In the genomic region with DNA sequence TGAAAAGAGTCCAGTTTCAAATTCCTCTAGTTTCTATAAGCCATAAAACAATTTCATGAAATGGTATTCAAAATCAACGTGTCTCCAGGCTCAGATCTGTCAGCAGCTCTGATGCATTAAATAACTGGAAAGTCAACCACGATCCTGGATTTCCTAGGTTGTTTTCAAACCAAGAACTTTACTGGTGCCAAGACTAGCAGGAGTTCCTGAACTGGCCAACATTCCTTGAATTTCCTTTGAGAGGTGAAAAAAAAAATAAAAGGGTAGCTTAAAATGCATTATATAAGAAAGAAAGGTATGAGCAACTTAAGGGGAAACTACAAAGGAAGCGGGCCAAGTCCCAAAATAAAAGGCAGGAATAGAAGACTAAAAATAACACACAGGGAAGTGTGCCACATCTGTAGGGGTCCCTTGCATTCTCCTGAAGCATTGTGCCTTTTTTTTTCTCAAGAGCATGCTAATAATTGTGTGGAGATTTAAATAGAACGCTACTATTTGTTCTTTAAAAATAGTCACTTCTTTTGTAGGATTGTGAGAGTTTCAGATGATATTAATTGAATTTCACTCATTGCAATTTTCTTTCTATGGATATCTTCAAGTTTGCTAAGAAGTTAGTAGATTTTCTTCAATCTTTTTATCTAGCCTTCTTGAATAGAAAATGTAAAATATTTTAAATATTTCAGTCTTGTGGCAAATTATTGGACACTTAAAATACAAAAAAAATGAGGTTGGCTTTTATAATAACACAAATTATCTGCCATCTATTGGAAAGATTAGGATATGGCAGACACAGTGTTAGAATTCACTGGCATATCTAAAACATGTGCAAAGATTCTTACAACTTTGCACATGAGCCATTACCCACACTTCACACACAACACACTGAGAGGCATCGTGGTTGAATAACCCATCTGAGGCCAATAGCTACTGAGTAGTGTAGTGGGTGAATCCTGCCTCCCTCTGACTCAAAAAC, we compare ENCODE assay signal across 3 cellular contexts.
TF ChIP-seq lines count a peak whose summit lies in the region.

No MANE protein-coding gene starts in this region.

TF ChIP-seq in SK-N-SH, 30 proteins besides CTCF, POLR2A, EP300 and RAD21 (continued from another document and continues in another):
- no peak for TF ChIP-seq TAF1 (IDR thresholded peaks at IDR 0.05; ENCODE audit: borderline replicate concordance, low read depth, low read length)
- no peak for TF ChIP-seq POLR2AphosphoS5 (IDR thresholded peaks at IDR 0.05; ENCODE audit: low read depth, low read length)
- no peak for TF ChIP-seq TCF12 (IDR thresholded peaks at IDR 0.05)
- no peak for TF ChIP-seq GABPA (IDR thresholded peaks at IDR 0.05; ENCODE audit: low read depth)
- no peak for TF ChIP-seq NFIC (IDR thresholded peaks at IDR 0.05; ENCODE audit: borderline replicate concordance)
- TF ChIP-seq RXRA (IDR thresholded peaks at IDR 0.05; ENCODE audit: borderline replicate concordance, low read depth), result no peak
- no peak for TF ChIP-seq FOXM1 (IDR thresholded peaks at IDR 0.05; ENCODE audit: low read depth)
- TF ChIP-seq, protein P1, sequence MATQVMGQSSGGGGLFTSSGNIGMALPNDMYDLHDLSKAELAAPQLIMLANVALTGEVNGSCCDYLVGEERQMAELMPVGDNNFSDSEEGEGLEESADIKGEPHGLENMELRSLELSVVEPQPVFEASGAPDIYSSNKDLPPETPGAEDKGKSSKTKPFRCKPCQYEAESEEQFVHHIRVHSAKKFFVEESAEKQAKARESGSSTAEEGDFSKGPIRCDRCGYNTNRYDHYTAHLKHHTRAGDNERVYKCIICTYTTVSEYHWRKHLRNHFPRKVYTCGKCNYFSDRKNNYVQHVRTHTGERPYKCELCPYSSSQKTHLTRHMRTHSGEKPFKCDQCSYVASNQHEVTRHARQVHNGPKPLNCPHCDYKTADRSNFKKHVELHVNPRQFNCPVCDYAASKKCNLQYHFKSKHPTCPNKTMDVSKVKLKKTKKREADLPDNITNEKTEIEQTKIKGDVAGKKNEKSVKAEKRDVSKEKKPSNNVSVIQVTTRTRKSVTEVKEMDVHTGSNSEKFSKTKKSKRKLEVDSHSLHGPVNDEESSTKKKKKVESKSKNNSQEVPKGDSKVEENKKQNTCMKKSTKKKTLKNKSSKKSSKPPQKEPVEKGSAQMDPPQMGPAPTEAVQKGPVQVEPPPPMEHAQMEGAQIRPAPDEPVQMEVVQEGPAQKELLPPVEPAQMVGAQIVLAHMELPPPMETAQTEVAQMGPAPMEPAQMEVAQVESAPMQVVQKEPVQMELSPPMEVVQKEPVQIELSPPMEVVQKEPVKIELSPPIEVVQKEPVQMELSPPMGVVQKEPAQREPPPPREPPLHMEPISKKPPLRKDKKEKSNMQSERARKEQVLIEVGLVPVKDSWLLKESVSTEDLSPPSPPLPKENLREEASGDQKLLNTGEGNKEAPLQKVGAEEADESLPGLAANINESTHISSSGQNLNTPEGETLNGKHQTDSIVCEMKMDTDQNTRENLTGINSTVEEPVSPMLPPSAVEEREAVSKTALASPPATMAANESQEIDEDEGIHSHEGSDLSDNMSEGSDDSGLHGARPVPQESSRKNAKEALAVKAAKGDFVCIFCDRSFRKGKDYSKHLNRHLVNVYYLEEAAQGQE (IDR thresholded peaks at IDR 0.05; ENCODE audit: low read depth, low read length), result no peak
- TF ChIP-seq, protein P2, sequence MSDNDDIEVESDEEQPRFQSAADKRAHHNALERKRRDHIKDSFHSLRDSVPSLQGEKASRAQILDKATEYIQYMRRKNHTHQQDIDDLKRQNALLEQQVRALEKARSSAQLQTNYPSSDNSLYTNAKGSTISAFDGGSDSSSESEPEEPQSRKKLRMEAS (IDR thresholded peaks at IDR 0.05; ENCODE audit: low read depth), result no peak
- TF ChIP-seq FOXJ3 (CRISPR knock-in tag; IDR thresholded peaks at IDR 0.05), result no peak
- no peak for TF ChIP-seq NRF1 (IDR thresholded peaks at IDR 0.05; ENCODE audit: low read depth, low read length)
- TF ChIP-seq, protein P3, sequence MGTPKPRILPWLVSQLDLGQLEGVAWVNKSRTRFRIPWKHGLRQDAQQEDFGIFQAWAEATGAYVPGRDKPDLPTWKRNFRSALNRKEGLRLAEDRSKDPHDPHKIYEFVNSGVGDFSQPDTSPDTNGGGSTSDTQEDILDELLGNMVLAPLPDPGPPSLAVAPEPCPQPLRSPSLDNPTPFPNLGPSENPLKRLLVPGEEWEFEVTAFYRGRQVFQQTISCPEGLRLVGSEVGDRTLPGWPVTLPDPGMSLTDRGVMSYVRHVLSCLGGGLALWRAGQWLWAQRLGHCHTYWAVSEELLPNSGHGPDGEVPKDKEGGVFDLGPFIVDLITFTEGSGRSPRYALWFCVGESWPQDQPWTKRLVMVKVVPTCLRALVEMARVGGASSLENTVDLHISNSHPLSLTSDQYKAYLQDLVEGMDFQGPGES (IDR thresholded peaks at IDR 0.05; ENCODE audit: low read depth, low read length), result no peak
- TF ChIP-seq FOSL2 (IDR thresholded peaks at IDR 0.05; ENCODE audit: borderline replicate concordance, low read depth), result no peak
- TF ChIP-seq MEF2A (IDR thresholded peaks at IDR 0.05; ENCODE audit: borderline replicate concordance, low read depth), result no peak

TF ChIP-seq in SK-N-SH treated with all-trans-retinoic acid at 6 μM for 48 hours, 23 proteins besides CTCF, POLR2A, EP300 and RAD21 (continued from another document and continues in another):
- TF ChIP-seq, protein P4, sequence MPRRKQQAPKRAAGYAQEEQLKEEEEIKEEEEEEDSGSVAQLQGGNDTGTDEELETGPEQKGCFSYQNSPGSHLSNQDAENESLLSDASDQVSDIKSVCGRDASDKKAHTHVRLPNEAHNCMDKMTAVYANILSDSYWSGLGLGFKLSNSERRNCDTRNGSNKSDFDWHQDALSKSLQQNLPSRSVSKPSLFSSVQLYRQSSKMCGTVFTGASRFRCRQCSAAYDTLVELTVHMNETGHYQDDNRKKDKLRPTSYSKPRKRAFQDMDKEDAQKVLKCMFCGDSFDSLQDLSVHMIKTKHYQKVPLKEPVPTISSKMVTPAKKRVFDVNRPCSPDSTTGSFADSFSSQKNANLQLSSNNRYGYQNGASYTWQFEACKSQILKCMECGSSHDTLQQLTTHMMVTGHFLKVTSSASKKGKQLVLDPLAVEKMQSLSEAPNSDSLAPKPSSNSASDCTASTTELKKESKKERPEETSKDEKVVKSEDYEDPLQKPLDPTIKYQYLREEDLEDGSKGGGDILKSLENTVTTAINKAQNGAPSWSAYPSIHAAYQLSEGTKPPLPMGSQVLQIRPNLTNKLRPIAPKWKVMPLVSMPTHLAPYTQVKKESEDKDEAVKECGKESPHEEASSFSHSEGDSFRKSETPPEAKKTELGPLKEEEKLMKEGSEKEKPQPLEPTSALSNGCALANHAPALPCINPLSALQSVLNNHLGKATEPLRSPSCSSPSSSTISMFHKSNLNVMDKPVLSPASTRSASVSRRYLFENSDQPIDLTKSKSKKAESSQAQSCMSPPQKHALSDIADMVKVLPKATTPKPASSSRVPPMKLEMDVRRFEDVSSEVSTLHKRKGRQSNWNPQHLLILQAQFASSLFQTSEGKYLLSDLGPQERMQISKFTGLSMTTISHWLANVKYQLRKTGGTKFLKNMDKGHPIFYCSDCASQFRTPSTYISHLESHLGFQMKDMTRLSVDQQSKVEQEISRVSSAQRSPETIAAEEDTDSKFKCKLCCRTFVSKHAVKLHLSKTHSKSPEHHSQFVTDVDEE (CRISPR knock-in tag; IDR thresholded peaks at IDR 0.05), result no peak
- no peak for TF ChIP-seq ZNF8 (CRISPR knock-in tag; IDR thresholded peaks at IDR 0.05)
- TF ChIP-seq ZNF565 (CRISPR knock-in tag; conservative IDR thresholded peaks at IDR 0.05; ENCODE audit: low read depth), result no peak
- TF ChIP-seq ISL1 (CRISPR knock-in tag; IDR thresholded peaks at IDR 0.05), result no peak
- TF ChIP-seq ZC3H10 (CRISPR knock-in tag; IDR thresholded peaks at IDR 0.05), result no peak
- no peak for TF ChIP-seq BACH2 (CRISPR knock-in tag; IDR thresholded peaks at IDR 0.05; ENCODE audit: borderline replicate concordance)
- TF ChIP-seq, protein P5, sequence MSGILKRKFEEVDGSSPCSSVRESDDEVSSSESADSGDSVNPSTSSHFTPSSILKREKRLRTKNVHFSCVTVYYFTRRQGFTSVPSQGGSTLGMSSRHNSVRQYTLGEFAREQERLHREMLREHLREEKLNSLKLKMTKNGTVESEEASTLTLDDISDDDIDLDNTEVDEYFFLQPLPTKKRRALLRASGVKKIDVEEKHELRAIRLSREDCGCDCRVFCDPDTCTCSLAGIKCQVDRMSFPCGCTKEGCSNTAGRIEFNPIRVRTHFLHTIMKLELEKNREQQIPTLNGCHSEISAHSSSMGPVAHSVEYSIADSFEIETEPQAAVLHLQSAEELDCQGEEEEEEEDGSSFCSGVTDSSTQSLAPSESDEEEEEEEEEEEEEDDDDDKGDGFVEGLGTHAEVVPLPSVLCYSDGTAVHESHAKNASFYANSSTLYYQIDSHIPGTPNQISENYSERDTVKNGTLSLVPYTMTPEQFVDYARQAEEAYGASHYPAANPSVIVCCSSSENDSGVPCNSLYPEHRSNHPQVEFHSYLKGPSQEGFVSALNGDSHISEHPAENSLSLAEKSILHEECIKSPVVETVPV (CRISPR knock-in tag; IDR thresholded peaks at IDR 0.05), result no peak
- TF ChIP-seq, protein P6, sequence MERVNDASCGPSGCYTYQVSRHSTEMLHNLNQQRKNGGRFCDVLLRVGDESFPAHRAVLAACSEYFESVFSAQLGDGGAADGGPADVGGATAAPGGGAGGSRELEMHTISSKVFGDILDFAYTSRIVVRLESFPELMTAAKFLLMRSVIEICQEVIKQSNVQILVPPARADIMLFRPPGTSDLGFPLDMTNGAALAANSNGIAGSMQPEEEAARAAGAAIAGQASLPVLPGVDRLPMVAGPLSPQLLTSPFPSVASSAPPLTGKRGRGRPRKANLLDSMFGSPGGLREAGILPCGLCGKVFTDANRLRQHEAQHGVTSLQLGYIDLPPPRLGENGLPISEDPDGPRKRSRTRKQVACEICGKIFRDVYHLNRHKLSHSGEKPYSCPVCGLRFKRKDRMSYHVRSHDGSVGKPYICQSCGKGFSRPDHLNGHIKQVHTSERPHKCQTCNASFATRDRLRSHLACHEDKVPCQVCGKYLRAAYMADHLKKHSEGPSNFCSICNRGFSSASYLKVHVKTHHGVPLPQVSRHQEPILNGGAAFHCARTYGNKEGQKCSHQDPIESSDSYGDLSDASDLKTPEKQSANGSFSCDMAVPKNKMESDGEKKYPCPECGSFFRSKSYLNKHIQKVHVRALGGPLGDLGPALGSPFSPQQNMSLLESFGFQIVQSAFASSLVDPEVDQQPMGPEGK (CRISPR knock-in tag; IDR thresholded peaks at IDR 0.05; ENCODE audit: borderline replicate concordance), result no peak

TF ChIP-seq in WTC11, 78 proteins besides CTCF, POLR2A, EP300 and RAD21 (continued from another document):
- TF ChIP-seq, protein P7, sequence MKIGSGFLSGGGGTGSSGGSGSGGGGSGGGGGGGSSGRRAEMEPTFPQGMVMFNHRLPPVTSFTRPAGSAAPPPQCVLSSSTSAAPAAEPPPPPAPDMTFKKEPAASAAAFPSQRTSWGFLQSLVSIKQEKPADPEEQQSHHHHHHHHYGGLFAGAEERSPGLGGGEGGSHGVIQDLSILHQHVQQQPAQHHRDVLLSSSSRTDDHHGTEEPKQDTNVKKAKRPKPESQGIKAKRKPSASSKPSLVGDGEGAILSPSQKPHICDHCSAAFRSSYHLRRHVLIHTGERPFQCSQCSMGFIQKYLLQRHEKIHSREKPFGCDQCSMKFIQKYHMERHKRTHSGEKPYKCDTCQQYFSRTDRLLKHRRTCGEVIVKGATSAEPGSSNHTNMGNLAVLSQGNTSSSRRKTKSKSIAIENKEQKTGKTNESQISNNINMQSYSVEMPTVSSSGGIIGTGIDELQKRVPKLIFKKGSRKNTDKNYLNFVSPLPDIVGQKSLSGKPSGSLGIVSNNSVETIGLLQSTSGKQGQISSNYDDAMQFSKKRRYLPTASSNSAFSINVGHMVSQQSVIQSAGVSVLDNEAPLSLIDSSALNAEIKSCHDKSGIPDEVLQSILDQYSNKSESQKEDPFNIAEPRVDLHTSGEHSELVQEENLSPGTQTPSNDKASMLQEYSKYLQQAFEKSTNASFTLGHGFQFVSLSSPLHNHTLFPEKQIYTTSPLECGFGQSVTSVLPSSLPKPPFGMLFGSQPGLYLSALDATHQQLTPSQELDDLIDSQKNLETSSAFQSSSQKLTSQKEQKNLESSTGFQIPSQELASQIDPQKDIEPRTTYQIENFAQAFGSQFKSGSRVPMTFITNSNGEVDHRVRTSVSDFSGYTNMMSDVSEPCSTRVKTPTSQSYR (CRISPR knock-in tag; IDR thresholded peaks at IDR 0.05), result no peak
- TF ChIP-seq, protein P8, sequence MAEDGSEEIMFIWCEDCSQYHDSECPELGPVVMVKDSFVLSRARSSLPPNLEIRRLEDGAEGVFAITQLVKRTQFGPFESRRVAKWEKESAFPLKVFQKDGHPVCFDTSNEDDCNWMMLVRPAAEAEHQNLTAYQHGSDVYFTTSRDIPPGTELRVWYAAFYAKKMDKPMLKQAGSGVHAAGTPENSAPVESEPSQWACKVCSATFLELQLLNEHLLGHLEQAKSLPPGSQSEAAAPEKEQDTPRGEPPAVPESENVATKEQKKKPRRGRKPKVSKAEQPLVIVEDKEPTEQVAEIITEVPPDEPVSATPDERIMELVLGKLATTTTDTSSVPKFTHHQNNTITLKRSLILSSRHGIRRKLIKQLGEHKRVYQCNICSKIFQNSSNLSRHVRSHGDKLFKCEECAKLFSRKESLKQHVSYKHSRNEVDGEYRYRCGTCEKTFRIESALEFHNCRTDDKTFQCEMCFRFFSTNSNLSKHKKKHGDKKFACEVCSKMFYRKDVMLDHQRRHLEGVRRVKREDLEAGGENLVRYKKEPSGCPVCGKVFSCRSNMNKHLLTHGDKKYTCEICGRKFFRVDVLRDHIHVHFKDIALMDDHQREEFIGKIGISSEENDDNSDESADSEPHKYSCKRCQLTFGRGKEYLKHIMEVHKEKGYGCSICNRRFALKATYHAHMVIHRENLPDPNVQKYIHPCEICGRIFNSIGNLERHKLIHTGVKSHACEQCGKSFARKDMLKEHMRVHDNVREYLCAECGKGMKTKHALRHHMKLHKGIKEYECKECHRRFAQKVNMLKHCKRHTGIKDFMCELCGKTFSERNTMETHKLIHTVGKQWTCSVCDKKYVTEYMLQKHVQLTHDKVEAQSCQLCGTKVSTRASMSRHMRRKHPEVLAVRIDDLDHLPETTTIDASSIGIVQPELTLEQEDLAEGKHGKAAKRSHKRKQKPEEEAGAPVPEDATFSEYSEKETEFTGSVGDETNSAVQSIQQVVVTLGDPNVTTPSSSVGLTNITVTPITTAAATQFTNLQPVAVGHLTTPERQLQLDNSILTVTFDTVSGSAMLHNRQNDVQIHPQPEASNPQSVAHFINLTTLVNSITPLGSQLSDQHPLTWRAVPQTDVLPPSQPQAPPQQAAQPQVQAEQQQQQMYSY (CRISPR knock-in tag; IDR thresholded peaks at IDR 0.05), result no peak
- no peak for TF ChIP-seq OVOL2 (CRISPR knock-in tag; IDR thresholded peaks at IDR 0.05; ENCODE audit: borderline replicate concordance)
- TF ChIP-seq ESRRA (CRISPR knock-in tag; IDR thresholded peaks at IDR 0.05; ENCODE audit: borderline replicate concordance), result no peak
- no peak for TF ChIP-seq NR2C2 (CRISPR knock-in tag; IDR thresholded peaks at IDR 0.05)
